11 cellular contexts compared by ENCODE assay signal in the genomic region with DNA sequence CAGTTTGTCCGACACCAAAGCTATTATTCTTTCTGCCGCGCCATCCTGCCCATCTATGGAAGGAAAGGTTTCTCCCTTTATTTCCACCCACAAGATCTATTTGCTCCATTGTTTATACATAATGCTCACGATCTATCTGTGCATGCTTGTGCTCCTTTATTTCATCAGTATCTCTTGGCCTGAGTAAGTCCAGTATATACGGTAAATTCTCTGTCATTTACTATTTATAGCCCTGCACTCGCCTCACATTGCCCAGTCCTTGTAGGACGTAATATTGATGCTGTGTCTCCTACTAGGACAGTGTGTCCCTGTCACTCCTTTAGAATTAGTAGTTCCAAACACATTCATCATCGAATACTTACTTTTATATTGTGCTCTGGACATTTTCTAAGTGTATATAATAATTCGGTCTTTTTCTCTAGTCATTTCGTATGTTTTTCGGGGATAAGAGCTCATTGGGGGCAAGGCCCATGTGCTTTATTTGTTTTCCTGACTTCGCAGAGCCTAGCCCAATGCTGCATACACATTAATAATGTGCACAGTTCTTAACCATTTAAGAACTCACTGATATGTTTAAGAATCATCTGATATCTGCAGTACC. TPM values are rescaled to one million over a fixed set of nuclear protein-coding genes. Genes with fewer than 3 reads are reported as not detected.
A peak's percentile ranks its signal among the peaks of the same experiment; 100 is the strongest.
DNase-seq lines count a peak whose midpoint lies in the region; ATAC-seq and TF ChIP-seq lines count a peak whose summit lies in the region.
"Had no signal": no experiment of that assay in that cellular context is flagged by ENCODE, and none has a peak within 500 bp of the region (broad histone marks: within the 10 kb centered on the region; RNA-seq: fewer than 3 reads in every experiment).

No MANE protein-coding gene starts in this region.

- H3K36me3 ChIP-seq in colonic mucosa (no peaks in the 10 kb centered on the region), stomach smooth muscle (ENCODE audit: control insufficient read depth in 2 of 2, insufficient read depth in 2 of 2, low read length in 2 of 2) (no peaks in the 10 kb centered on the region), thyroid gland (no peaks in the 10 kb centered on the region)
- H3K36me3 ChIP-seq: BLaER1 had no signal

- ATAC-seq in HG02970 (IDR thresholded peaks at IDR 0.05; ENCODE audit: low FRiP score, unreplicated experiment): no peak

- no peak overlapping the region for H3K4me3 ChIP-seq in colonic mucosa
- peak overlapping the region; percentile 54 to 94 for H3K4me3 ChIP-seq in stomach smooth muscle (ENCODE audit: low read length in 2 of 2)
- no peak overlapping the region for H3K4me3 ChIP-seq in thyroid gland (replicated peaks in 1 of 3)
- H3K4me3 ChIP-seq: BLaER1 had no signal

- H3K9me3 ChIP-seq in colonic mucosa: no peaks in the 10 kb centered on the region
- H3K9me3 ChIP-seq in stomach smooth muscle (ENCODE audit: control insufficient read depth in 2 of 2, low read length in 2 of 2): peaks cover 4 to 5% of the 10 kb centered on the region in 2 donors
- no peaks in the 10 kb centered on the region for H3K9me3 ChIP-seq in thyroid gland

- H3K4me1 ChIP-seq in colonic mucosa (no peaks in the 10 kb centered on the region), stomach smooth muscle (ENCODE audit: control insufficient read depth, insufficient read depth, low read length) (peaks cover 26% of the 10 kb centered on the region), thyroid gland (peaks cover 10 to 11% of the 10 kb centered on the region in 2 donors)

- peaks cover 19% of the 10 kb centered on the region for H3K27me3 ChIP-seq in colonic mucosa
- H3K27me3 ChIP-seq in stomach smooth muscle (ENCODE audit: control insufficient read depth in 1 of 2, insufficient read depth in 2 of 2, low read length in 2 of 2): no peaks in the 10 kb centered on the region
- H3K27me3 ChIP-seq in thyroid gland: no peaks in the 10 kb centered on the region
- H3K27me3 ChIP-seq: BLaER1 had no signal

- peak; percentile 24 for DNase-seq in NCI-H69 (lab: John Stamatoyannopoulos, UW)
- no peak for DNase-seq in colonic mucosa
- peak; percentile 75 for DNase-seq in iris pigment epithelial cell (ENCODE audit: low read depth)
- no peak for DNase-seq in ecto neural progenitor cell (ENCODE audit: low spot score)
- no peak for DNase-seq in thyroid gland
- no peak for DNase-seq in glomerular visceral epithelial cell (ENCODE audit: extremely low spot score)
- DNase-seq: erythroblast, NCI-H1417 treated with DMSO at 0.1 percent for 48 hours had no signal

- TF ChIP-seq CTCF in colonic mucosa (IDR thresholded peaks at IDR 0.05): no peak
- TF ChIP-seq CTCF in thyroid gland (IDR thresholded peaks at IDR 0.05): no peak

- H3K9ac ChIP-seq in colonic mucosa (ENCODE audit: low read depth in 2 of 2, low read length in 2 of 2) (no peak overlapping the region), stomach smooth muscle (ENCODE audit: low read length in 2 of 2) (peak overlapping the region; percentile 89 to 100)
- H3K9ac ChIP-seq: BLaER1 had no signal

- 76 to 77% methylated on average over 12 of the region's 12 CpGs for WGBS in thyroid gland, 2 donors

- H3K27ac ChIP-seq in colonic mucosa (peak overlapping the region; percentile 61), stomach smooth muscle (ENCODE audit: low read length) (peak overlapping the region; percentile 100), thyroid gland (peak overlapping the region in 1 of 3 donors; percentile 11)
- H3K27ac ChIP-seq: BLaER1 had no signal

- intact Hi-C loops in colonic mucosa (cut with DNase I) (no loop called here), thyroid gland (cut with DNase I) (no loop called here)

- TF ChIP-seq POLR2A in thyroid gland (IDR thresholded peaks at IDR 0.05): no peak

RNA-seq across cellular contexts. Expression of gene NID1, which starts 3.1 kb away (rescaled TPM):
- 10 to 100 TPM in 1 of 2 donors, 1 to 10 TPM in 1; 8.8 to 25.5 TPM for total RNA-seq in colonic mucosa
- total RNA-seq in thyroid gland: 10 to 100 TPM; 27.8 to 91.8 (median 69.4) TPM

Comparison
In these comparisons a context has a peak if more than half of its experiments do, and no peak if none do; other contexts are left out.
1. DNase-seq: peak in NCI-H69 (single experiment) and iris pigment epithelial cell (single experiment); none in colonic mucosa (single experiment), ecto neural progenitor cell (single experiment), thyroid gland (0 of 2) and glomerular visceral epithelial cell (single experiment).
2. H3K4me3 ChIP-seq: peak in stomach smooth muscle (2 of 2); none in colonic mucosa (single experiment) and thyroid gland (0 of 3).
3. H3K9ac ChIP-seq: peak in stomach smooth muscle (2 of 2); none in colonic mucosa (0 of 2).